Comparison of ENCODE assay signal across 1 cellular context in genomic region chr13:28532226-28533048, GRCh38.
TF ChIP-seq lines count a peak whose summit lies in the region.

No MANE protein-coding gene starts in this region.

TF ChIP-seq in K562, 482 proteins besides CTCF, POLR2A, EP300 and RAD21 (continued from another document and continues in another):
- TF ChIP-seq, protein P1, sequence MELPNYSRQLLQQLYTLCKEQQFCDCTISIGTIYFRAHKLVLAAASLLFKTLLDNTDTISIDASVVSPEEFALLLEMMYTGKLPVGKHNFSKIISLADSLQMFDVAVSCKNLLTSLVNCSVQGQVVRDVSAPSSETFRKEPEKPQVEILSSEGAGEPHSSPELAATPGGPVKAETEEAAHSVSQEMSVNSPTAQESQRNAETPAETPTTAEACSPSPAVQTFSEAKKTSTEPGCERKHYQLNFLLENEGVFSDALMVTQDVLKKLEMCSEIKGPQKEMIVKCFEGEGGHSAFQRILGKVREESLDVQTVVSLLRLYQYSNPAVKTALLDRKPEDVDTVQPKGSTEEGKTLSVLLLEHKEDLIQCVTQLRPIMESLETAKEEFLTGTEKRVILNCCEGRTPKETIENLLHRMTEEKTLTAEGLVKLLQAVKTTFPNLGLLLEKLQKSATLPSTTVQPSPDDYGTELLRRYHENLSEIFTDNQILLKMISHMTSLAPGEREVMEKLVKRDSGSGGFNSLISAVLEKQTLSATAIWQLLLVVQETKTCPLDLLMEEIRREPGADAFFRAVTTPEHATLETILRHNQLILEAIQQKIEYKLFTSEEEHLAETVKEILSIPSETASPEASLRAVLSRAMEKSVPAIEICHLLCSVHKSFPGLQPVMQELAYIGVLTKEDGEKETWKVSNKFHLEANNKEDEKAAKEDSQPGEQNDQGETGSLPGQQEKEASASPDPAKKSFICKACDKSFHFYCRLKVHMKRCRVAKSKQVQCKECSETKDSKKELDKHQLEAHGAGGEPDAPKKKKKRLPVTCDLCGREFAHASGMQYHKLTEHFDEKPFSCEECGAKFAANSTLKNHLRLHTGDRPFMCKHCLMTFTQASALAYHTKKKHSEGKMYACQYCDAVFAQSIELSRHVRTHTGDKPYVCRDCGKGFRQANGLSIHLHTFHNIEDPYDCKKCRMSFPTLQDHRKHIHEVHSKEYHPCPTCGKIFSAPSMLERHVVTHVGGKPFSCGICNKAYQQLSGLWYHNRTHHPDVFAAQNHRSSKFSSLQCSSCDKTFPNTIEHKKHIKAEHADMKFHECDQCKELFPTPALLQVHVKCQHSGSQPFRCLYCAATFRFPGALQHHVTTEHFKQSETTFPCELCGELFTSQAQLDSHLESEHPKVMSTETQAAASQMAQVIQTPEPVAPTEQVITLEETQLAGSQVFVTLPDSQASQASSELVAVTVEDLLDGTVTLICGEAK (IDR thresholded peaks at IDR 0.05) = no peak
- TF ChIP-seq, protein P1 (CRISPR knock-in tag; IDR thresholded peaks at IDR 0.05) = no peak
- no peak for TF ChIP-seq ZNF174 (CRISPR knock-in tag; IDR thresholded peaks at IDR 0.05)
- TF ChIP-seq WHSC1 (IDR thresholded peaks at IDR 0.05; ENCODE audit: low read length) = no peak
- TF ChIP-seq ETV6 (IDR thresholded peaks at IDR 0.05; ENCODE audit: borderline replicate concordance in 1 of 2, low read depth in 2 of 2, low read length in 1 of 2) = no peak
- no peak for TF ChIP-seq ETV6 (CRISPR knock-in tag; IDR thresholded peaks at IDR 0.05; ENCODE audit: borderline replicate concordance)
- no peak for TF ChIP-seq HMGXB4 (CRISPR knock-in tag; IDR thresholded peaks at IDR 0.05)
- peak; percentile 75 for TF ChIP-seq SMAD4 (CRISPR knock-in tag; conservative IDR thresholded peaks at IDR 0.05)
- TF ChIP-seq ZNF354B (CRISPR knock-in tag; IDR thresholded peaks at IDR 0.05) = no peak
- TF ChIP-seq NONO (IDR thresholded peaks at IDR 0.05; ENCODE audit: low read depth in 2 of 2, low read length in 1 of 2) = peak in 1 of 2 experiments; percentile 47; a peak in 2 of 4 replicates
- TF ChIP-seq KAT2B (IDR thresholded peaks at IDR 0.05; ENCODE audit: low read depth, low read length) = no peak
- peak; percentile 38 for TF ChIP-seq TAF9B (IDR thresholded peaks at IDR 0.05; ENCODE audit: partially characterized antibody)
- no peak for TF ChIP-seq MTF1 (CRISPR knock-in tag; IDR thresholded peaks at IDR 0.05; ENCODE audit: borderline replicate concordance)
- no peak for TF ChIP-seq RBM34 (IDR thresholded peaks at IDR 0.05; ENCODE audit: borderline replicate concordance, insufficient read depth, low read length)
- TF ChIP-seq ZC3H11A (IDR thresholded peaks at IDR 0.05; ENCODE audit: low read depth, low read length) = no peak
- no peak for TF ChIP-seq CBX2 (IDR thresholded peaks at IDR 0.05; ENCODE audit: insufficient read depth, low read length, poor library complexity, severe bottlenecking)
- TF ChIP-seq, protein P2, sequence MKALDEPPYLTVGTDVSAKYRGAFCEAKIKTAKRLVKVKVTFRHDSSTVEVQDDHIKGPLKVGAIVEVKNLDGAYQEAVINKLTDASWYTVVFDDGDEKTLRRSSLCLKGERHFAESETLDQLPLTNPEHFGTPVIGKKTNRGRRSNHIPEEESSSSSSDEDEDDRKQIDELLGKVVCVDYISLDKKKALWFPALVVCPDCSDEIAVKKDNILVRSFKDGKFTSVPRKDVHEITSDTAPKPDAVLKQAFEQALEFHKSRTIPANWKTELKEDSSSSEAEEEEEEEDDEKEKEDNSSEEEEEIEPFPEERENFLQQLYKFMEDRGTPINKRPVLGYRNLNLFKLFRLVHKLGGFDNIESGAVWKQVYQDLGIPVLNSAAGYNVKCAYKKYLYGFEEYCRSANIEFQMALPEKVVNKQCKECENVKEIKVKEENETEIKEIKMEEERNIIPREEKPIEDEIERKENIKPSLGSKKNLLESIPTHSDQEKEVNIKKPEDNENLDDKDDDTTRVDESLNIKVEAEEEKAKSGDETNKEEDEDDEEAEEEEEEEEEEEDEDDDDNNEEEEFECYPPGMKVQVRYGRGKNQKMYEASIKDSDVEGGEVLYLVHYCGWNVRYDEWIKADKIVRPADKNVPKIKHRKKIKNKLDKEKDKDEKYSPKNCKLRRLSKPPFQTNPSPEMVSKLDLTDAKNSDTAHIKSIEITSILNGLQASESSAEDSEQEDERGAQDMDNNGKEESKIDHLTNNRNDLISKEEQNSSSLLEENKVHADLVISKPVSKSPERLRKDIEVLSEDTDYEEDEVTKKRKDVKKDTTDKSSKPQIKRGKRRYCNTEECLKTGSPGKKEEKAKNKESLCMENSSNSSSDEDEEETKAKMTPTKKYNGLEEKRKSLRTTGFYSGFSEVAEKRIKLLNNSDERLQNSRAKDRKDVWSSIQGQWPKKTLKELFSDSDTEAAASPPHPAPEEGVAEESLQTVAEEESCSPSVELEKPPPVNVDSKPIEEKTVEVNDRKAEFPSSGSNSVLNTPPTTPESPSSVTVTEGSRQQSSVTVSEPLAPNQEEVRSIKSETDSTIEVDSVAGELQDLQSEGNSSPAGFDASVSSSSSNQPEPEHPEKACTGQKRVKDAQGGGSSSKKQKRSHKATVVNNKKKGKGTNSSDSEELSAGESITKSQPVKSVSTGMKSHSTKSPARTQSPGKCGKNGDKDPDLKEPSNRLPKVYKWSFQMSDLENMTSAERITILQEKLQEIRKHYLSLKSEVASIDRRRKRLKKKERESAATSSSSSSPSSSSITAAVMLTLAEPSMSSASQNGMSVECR (CRISPR knock-in tag; IDR thresholded peaks at IDR 0.05) = no peak
- peak; percentile 44; the same call in 1 of the 2 replicates for TF ChIP-seq SMARCC2 (IDR thresholded peaks at IDR 0.05; ENCODE audit: low read depth)
- TF ChIP-seq KDM4B (IDR thresholded peaks at IDR 0.05; ENCODE audit: borderline replicate concordance in 2 of 2, low read depth in 1 of 2) = no peak
- no peak for TF ChIP-seq ZNF561 (CRISPR knock-in tag; conservative IDR thresholded peaks at IDR 0.05)
- TF ChIP-seq NR3C1 (CRISPR knock-in tag; IDR thresholded peaks at IDR 0.05) = no peak
- TF ChIP-seq, protein P3, sequence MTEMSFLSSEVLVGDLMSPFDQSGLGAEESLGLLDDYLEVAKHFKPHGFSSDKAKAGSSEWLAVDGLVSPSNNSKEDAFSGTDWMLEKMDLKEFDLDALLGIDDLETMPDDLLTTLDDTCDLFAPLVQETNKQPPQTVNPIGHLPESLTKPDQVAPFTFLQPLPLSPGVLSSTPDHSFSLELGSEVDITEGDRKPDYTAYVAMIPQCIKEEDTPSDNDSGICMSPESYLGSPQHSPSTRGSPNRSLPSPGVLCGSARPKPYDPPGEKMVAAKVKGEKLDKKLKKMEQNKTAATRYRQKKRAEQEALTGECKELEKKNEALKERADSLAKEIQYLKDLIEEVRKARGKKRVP (CRISPR knock-in tag; IDR thresholded peaks at IDR 0.05) = no peak
- TF ChIP-seq NFE2 (IDR thresholded peaks at IDR 0.05; ENCODE audit: low read depth) = no peak
- peak; percentile 20; the same call in 1 of the 2 replicates for TF ChIP-seq CHAMP1 (IDR thresholded peaks at IDR 0.05)
- TF ChIP-seq DNMT1 (IDR thresholded peaks at IDR 0.05) = no peak
- no peak for TF ChIP-seq TAF1 (IDR thresholded peaks at IDR 0.05; ENCODE audit: control insufficient read depth, extremely low read depth, insufficient read depth, low read length, severe bottlenecking)
- TF ChIP-seq, protein P4, sequence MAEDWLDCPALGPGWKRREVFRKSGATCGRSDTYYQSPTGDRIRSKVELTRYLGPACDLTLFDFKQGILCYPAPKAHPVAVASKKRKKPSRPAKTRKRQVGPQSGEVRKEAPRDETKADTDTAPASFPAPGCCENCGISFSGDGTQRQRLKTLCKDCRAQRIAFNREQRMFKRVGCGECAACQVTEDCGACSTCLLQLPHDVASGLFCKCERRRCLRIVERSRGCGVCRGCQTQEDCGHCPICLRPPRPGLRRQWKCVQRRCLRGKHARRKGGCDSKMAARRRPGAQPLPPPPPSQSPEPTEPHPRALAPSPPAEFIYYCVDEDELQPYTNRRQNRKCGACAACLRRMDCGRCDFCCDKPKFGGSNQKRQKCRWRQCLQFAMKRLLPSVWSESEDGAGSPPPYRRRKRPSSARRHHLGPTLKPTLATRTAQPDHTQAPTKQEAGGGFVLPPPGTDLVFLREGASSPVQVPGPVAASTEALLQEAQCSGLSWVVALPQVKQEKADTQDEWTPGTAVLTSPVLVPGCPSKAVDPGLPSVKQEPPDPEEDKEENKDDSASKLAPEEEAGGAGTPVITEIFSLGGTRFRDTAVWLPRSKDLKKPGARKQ (CRISPR knock-in tag; IDR thresholded peaks at IDR 0.05) = no peak
- no peak for TF ChIP-seq NFATC3 (IDR thresholded peaks at IDR 0.05)
- no peak for TF ChIP-seq NR1H2 (CRISPR knock-in tag; IDR thresholded peaks at IDR 0.05)
- no peak for TF ChIP-seq SP2 (IDR thresholded peaks at IDR 0.05; ENCODE audit: extremely low read depth, low read depth, low read length, poor library complexity, severe bottlenecking)
- TF ChIP-seq ARID3A (IDR thresholded peaks at IDR 0.05; ENCODE audit: borderline replicate concordance, low read depth, low read length) = no peak
- TF ChIP-seq CBX5 (IDR thresholded peaks at IDR 0.05; ENCODE audit: borderline replicate concordance, low read depth) = no peak
- TF ChIP-seq CBFA2T2 (conservative IDR thresholded peaks at IDR 0.05) = peak; percentile 91
- no peak for TF ChIP-seq NFE2L1 (tag; IDR thresholded peaks at IDR 0.05; ENCODE audit: borderline replicate concordance, low read depth)
- TF ChIP-seq, protein P5, sequence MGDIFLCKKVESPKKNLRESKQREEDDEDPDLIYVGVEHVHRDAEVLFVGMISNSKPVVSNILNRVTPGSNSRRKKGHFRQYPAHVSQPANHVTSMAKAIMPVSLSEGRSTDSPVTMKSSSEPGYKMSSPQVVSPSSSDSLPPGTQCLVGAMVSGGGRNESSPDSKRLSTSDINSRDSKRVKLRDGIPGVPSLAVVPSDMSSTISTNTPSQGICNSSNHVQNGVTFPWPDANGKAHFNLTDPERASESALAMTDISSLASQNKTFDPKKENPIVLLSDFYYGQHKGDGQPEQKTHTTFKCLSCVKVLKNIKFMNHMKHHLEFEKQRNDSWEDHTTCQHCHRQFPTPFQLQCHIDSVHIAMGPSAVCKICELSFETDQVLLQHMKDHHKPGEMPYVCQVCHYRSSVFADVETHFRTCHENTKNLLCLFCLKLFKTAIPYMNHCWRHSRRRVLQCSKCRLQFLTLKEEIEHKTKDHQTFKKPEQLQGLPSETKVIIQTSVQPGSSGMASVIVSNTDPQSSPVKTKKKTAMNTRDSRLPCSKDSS (IDR thresholded peaks at IDR 0.05; ENCODE audit: low read depth, partially characterized antibody) = no peak
